Comparison of ENCODE assay signal across 25 cellular contexts in genomic region chrX:77949840-77950239, GRCh38. TPM values are rescaled to one million over a fixed set of nuclear protein-coding genes. Genes with fewer than 3 reads are reported as not detected.
"Had no signal": no experiment of that assay in that cellular context is flagged by ENCODE, and none has a peak within 500 bp of the region (broad histone marks: within the 10 kb centered on the region; RNA-seq: fewer than 3 reads in every experiment).

No MANE protein-coding gene starts in this region.

- H3K4me3 ChIP-seq: coronary artery, hepatocyte, lower lobe of right lung, ovary, smooth muscle cell, testis, upper lobe of left lung had no signal

- H3K27me3 ChIP-seq: brain microvascular endothelial cell, hepatocyte, ovary, testis, upper lobe of left lung had no signal

- H3K27ac ChIP-seq: brain microvascular endothelial cell, coronary artery, hepatocyte, lower lobe of right lung, ovary, testis, upper lobe of left lung had no signal

- DNase-seq: activated CD4-positive, alpha-beta T cell treated with anti-CD3 and anti-CD28 coated beads, Interleukin-2, amount 10 ng/mL, durations not matched to agents 24 days and 14 days; activated CD4-positive, CD25-positive, alpha-beta regulatory T cell; activated CD8-positive, alpha-beta T cell treated with anti-CD3 and anti-CD28 coated beads, Interleukin-2, amount 10 ng/mL, durations not matched to agents 7 days and 5 days; activated naive CD4-positive, alpha-beta T cell treated with Interleukin-2 at 50 U/mL for 16 hours; activated naive CD8-positive, alpha-beta T cell treated with anti-CD3 and anti-CD28 coated beads, Interleukin-2, amount 10 ng/mL, durations not matched to agents 7 days and 5 days; activated T-cell treated with anti-CD3 and anti-CD28 coated beads, Interleukin-2, amount 50 U/mL, for 24 hours; brain microvascular endothelial cell; central memory CD4-positive, alpha-beta T cell; left colon; lower lobe of right lung; naive thymus-derived CD8-positive, alpha-beta T cell; ovary; stimulated activated CD4-positive, alpha-beta T cell treated with anti-CD3 and anti-CD28 coated beads, Interleukin-4, amount 100 ng/mL, for 1 hour; T-helper 1 cell; T-helper 9 cell; testis had no signal

- H3K9me3 Mint-ChIP-seq: activated CD4-positive, alpha-beta T cell treated with anti-CD3 and anti-CD28 coated beads, Interleukin-2, amount 10 ng/mL, durations not matched to agents 24 days and 14 days; activated naive CD8-positive, alpha-beta T cell treated with anti-CD3 and anti-CD28 coated beads, Interleukin-2, amount 10 ng/mL, durations not matched to agents 7 days and 5 days; activated T-cell treated with anti-CD3 and anti-CD28 coated beads, Interleukin-2, amount 50 U/mL, for 24 hours; activated T-helper 2 cell treated with anti-CD3 and anti-CD28 coated beads, Interferon-gamma antibody, Interleukin-2, Interleukin-4, amounts not matched to agents 10 μg/mL and 5 μg/mL and 100 μg/mL, durations not matched to agents 14 hours and 24 hours and 36 hours; naive thymus-derived CD8-positive, alpha-beta T cell; stimulated activated effector memory CD8-positive, alpha-beta T cell treated with anti-CD3 and anti-CD28 coated beads, Interleukin-12 subunit alpha, Interleukin-12 subunit beta, amount 100 ng/mL, for 72 hours had no signal

- H3K27me3 Mint-ChIP-seq: activated CD4-positive, alpha-beta T cell treated with anti-CD3 and anti-CD28 coated beads, Interleukin-2, amount 10 ng/mL, durations not matched to agents 24 days and 14 days; activated naive CD8-positive, alpha-beta T cell treated with anti-CD3 and anti-CD28 coated beads, Interleukin-2, amount 10 ng/mL, durations not matched to agents 7 days and 5 days; naive thymus-derived CD8-positive, alpha-beta T cell had no signal

- H3K4me2 ChIP-seq: hepatocyte, smooth muscle cell had no signal

- H3K4me3 Mint-ChIP-seq: activated CD4-positive, alpha-beta T cell treated with anti-CD3 and anti-CD28 coated beads, Interleukin-2, amount 10 ng/mL, durations not matched to agents 24 days and 14 days; activated CD8-positive, alpha-beta T cell treated with anti-CD3 and anti-CD28 coated beads, Interleukin-2, amount 10 ng/mL, durations not matched to agents 7 days and 5 days; activated naive CD8-positive, alpha-beta T cell treated with anti-CD3 and anti-CD28 coated beads, Interleukin-2, amount 10 ng/mL, durations not matched to agents 7 days and 5 days; activated T-cell treated with anti-CD3 and anti-CD28 coated beads, Interleukin-2, amount 50 U/mL, for 24 hours; naive thymus-derived CD8-positive, alpha-beta T cell; stimulated activated effector memory CD8-positive, alpha-beta T cell treated with anti-CD3 and anti-CD28 coated beads, Interleukin-12 subunit alpha, Interleukin-12 subunit beta, amount 100 ng/mL, for 72 hours had no signal

- ATAC-seq: activated CD8-positive, alpha-beta T cell treated with anti-CD3 and anti-CD28 coated beads, Interleukin-2, amount 10 ng/mL, durations not matched to agents 7 days and 5 days; left colon; lower lobe of right lung; naive thymus-derived CD8-positive, alpha-beta T cell; sciatic nerve; stimulated activated effector memory CD8-positive, alpha-beta T cell treated with anti-CD3 and anti-CD28 coated beads, Interleukin-12 subunit alpha, Interleukin-12 subunit beta, amount 100 ng/mL, for 72 hours had no signal

- H3K36me3 ChIP-seq: brain microvascular endothelial cell, lower lobe of right lung, ovary, upper lobe of left lung had no signal

- H3K4me1 Mint-ChIP-seq: stimulated activated effector memory CD8-positive, alpha-beta T cell treated with anti-CD3 and anti-CD28 coated beads, Interleukin-12 subunit alpha, Interleukin-12 subunit beta, amount 100 ng/mL, for 72 hours had no signal

- H2AFZ ChIP-seq: hepatocyte had no signal

- H3K4me1 ChIP-seq: testis had no signal

- H3K79me2 ChIP-seq: hepatocyte had no signal

- H3K9me3 ChIP-seq: lower lobe of right lung, ovary, testis, upper lobe of left lung had no signal

- H3K27ac Mint-ChIP-seq: activated CD4-positive, alpha-beta T cell treated with anti-CD3 and anti-CD28 coated beads, Interleukin-2, amount 10 ng/mL, durations not matched to agents 24 days and 14 days; activated CD8-positive, alpha-beta T cell treated with anti-CD3 and anti-CD28 coated beads, Interleukin-2, amount 10 ng/mL, durations not matched to agents 7 days and 5 days; activated naive CD8-positive, alpha-beta T cell treated with anti-CD3 and anti-CD28 coated beads, Interleukin-2, amount 10 ng/mL, durations not matched to agents 7 days and 5 days; activated T-cell treated with anti-CD3 and anti-CD28 coated beads, Interleukin-2, amount 50 U/mL, for 24 hours; activated T-helper 2 cell treated with anti-CD3 and anti-CD28 coated beads, Interferon-gamma antibody, Interleukin-2, Interleukin-4, amounts not matched to agents 10 μg/mL and 5 μg/mL and 100 μg/mL, durations not matched to agents 14 hours and 24 hours and 36 hours; naive thymus-derived CD8-positive, alpha-beta T cell; stimulated activated effector memory CD8-positive, alpha-beta T cell treated with anti-CD3 and anti-CD28 coated beads, Interleukin-12 subunit alpha, Interleukin-12 subunit beta, amount 100 ng/mL, for 72 hours had no signal

RNA-seq across cellular contexts. Expression of gene PGAM4, which starts 19.6 kb away (rescaled TPM):
- total RNA-seq: activated naive CD8-positive, alpha-beta T cell treated with anti-CD3 and anti-CD28 coated beads, Interleukin-2, amount 10 ng/mL, durations not matched to agents 7 days and 5 days; hepatocyte; left colon; lower lobe of right lung; mesenteric fat pad; naive thymus-derived CD8-positive, alpha-beta T cell; sciatic nerve; smooth muscle cell had no signal
- polyA plus RNA-seq: esophagus; hepatocyte; naive thymus-derived CD8-positive, alpha-beta T cell; ovary; smooth muscle cell had no signal
